In the genomic region with DNA sequence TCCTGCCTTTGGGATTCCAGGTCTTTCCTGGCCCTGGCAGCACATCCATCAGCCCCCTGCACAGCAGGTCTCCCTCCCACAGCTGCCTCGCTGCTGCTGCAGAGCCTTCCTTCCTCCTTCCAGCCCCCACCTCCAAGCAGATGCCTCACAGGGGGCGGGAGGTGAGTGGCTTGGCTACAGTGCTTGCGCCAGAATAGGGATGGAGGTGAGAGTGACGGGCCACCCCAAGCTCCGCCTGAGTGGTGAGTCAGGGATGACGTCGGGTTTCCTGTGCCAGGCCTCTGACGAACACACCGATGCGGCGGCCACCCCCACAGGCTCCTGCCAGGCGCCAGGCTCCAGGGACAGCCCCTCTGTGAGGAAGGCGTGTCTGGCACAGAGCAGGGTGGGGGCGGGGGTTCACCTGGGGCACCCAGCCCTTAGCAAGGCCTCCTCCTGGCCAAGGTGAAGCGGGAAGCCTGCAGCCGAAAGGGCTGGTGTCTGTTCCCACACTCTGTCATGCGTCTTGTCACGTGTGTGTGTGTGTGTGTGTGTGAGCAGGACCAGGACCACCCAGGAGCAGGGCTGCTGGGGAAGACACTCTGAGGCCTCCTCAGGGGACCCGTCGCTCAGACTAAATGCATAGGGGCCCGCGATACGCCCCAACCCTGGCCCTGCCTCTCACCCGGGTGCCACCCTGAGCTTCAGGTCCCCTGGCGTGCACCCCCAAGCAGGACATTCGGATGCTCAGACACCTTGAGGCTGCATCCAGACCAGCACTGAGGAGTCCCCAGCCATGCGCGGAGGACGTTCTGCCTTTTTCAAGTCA, we compare ENCODE assay signal across 1 cellular context.
TF ChIP-seq lines count a peak whose summit lies in the region.

No MANE protein-coding gene starts in this region.

TF ChIP-seq in K562, 482 proteins besides CTCF, POLR2A, EP300 and RAD21 (continued from another document):
- TF ChIP-seq, protein P1, sequence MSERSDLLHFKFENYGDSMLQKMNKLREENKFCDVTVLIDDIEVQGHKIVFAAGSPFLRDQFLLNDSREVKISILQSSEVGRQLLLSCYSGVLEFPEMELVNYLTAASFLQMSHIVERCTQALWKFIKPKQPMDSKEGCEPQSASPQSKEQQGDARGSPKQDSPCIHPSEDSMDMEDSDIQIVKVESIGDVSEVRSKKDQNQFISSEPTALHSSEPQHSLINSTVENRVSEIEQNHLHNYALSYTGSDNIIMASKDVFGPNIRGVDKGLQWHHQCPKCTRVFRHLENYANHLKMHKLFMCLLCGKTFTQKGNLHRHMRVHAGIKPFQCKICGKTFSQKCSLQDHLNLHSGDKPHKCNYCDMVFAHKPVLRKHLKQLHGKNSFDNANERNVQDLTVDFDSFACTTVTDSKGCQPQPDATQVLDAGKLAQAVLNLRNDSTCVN (CRISPR knock-in tag; IDR thresholded peaks at IDR 0.05) = no peak
- TF ChIP-seq, protein P2, sequence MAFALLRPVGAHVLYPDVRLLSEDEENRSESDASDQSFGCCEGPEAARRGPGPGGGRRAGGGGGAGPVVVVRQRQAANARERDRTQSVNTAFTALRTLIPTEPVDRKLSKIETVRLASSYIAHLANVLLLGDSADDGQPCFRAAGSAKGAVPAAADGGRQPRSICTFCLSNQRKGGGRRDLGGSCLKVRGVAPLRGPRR (CRISPR knock-in tag; IDR thresholded peaks at IDR 0.05) = no peak
- TF ChIP-seq WHSC1 (IDR thresholded peaks at IDR 0.05; ENCODE audit: low read length) (no peak), GTF2F1 (IDR thresholded peaks at IDR 0.05; ENCODE audit: low read depth, low read length) (no peak), ARHGAP35 (IDR thresholded peaks at IDR 0.05; ENCODE audit: partially characterized antibody) (no peak)
TF ChIP-seq in K562: peak in this region for 11.
